In genomic region chr1:203504400-203505250, GRCh38 we compare ENCODE assay signal across 8 cellular contexts. TPM values are rescaled to one million over a fixed set of nuclear protein-coding genes. Genes with fewer than 3 reads are reported as not detected.
DNase-seq lines count a peak whose midpoint lies in the region; ATAC-seq, FAIRE-seq and TF ChIP-seq lines count a peak whose summit lies in the region.

No MANE protein-coding gene starts in this region.

- H3K9me3 ChIP-seq in CD4-positive, alpha-beta memory T cell (ENCODE audit: control insufficient read depth in 1 of 2, low read length in 2 of 2): no peaks in the 10 kb centered on the region
- no peaks in the 10 kb centered on the region for H3K9me3 ChIP-seq in endodermal cell (ENCODE audit: control insufficient read depth, low read length)

- peaks cover 0 to 7% (median 4%) of the 10 kb centered on the region in 4 donors for H3K4me1 Mint-ChIP-seq in CD4-positive, alpha-beta memory T cell
- peaks cover 23% of the 10 kb centered on the region for H3K4me1 Mint-ChIP-seq in endodermal cell
- peaks cover 45% of the 10 kb centered on the region for H3K4me1 Mint-ChIP-seq in mesothelial cell of epicardium

- CTCF ChIA-PET in CD4-positive, alpha-beta memory T cell (lab: Charles Lee; ENCODE audit: partially characterized antibody): interaction anchor here (0.6 to 5.9 kb wide), 39 partner anchors 8 to 631 kb away, joined by 3 to 96 read pairs (median 4); partner anchors contain the start of genes ATP2B4 and OPTC

- no peak overlapping the region for H3K4me3 ChIP-seq in CD4-positive, alpha-beta memory T cell (ENCODE audit: low read length in 2 of 2)
- no peak overlapping the region for H3K4me3 ChIP-seq in endodermal cell (ENCODE audit: low read length)

- no peak overlapping the region for H3K4me3 Mint-ChIP-seq in CD4-positive, alpha-beta memory T cell
- H3K4me3 Mint-ChIP-seq in endodermal cell: no peak overlapping the region
- no peak overlapping the region for H3K4me3 Mint-ChIP-seq in mesothelial cell of epicardium

- H3K9me3 Mint-ChIP-seq in CD4-positive, alpha-beta memory T cell: no peaks in the 10 kb centered on the region
- no peaks in the 10 kb centered on the region for H3K9me3 Mint-ChIP-seq in endodermal cell
- H3K9me3 Mint-ChIP-seq in mesothelial cell of epicardium: no peaks in the 10 kb centered on the region

- peak overlapping the region in 1 of 7 donors; percentile 3 for H3K27ac Mint-ChIP-seq in CD4-positive, alpha-beta memory T cell
- H3K27ac Mint-ChIP-seq in endodermal cell (no peak overlapping the region), mesothelial cell of epicardium (no peak overlapping the region)

- H3K27me3 ChIP-seq in CD4-positive, alpha-beta memory T cell (ENCODE audit: insufficient read depth, low read length): no peaks in the 10 kb centered on the region
- H3K27me3 ChIP-seq in endodermal cell (ENCODE audit: control insufficient read depth, insufficient read depth, low read length, poor library complexity, severe bottlenecking): peaks cover 8% of the 10 kb centered on the region

- TF ChIP-seq CTCF in endodermal cell (conservative IDR thresholded peaks at IDR 0.05) (peak; percentile 93), mesothelial cell of epicardium (IDR thresholded peaks at IDR 0.05; ENCODE audit: unreplicated experiment) (peak; percentile 92)

- DNase-seq in CD4-positive, alpha-beta memory T cell: peak; percentile 60 to 70 (median 63)
- peak; percentile 87 for DNase-seq in HTR-8/SVneo (ENCODE audit: insufficient read length, low spot score)
- DNase-seq in NOMO-1 treated with dmso at 0.1 percent for 144 hours (lab: John Stamatoyannopoulos, UW; ENCODE audit: unreplicated experiment): peak; percentile 10
- peak; percentile 43 to 63 for DNase-seq in activated CD8-positive, alpha-beta memory T cell treated with anti-CD3 and anti-CD28 coated beads for 4 hours (ENCODE audit: low read depth in 2 of 2)
- peak; percentile 96 for DNase-seq in endodermal cell
- DNase-seq in mesothelial cell of epicardium (ENCODE audit: low spot score in 2 of 2, unreplicated experiment in 2 of 2): peak; percentile 60 to 87
- DNase-seq in stimulated activated CD8-positive, alpha-beta memory T cell treated with anti-CD3 and anti-CD28 coated beads, Interleukin-15, amount 100 ng/mL, for 48 hours (ENCODE audit: low read depth in 2 of 2): peak; percentile 38 to 39

- POLR2A ChIA-PET in CD4-positive, alpha-beta memory T cell (lab: Charles Lee; ENCODE audit: partially characterized antibody): interaction anchor here (0.8 to 2.7 kb wide), 6 partner anchors 103 to 624 kb away, joined by 3 to 12 read pairs (median 4); partner anchors contain the start of gene ATP2B4

- no peak for ATAC-seq in HG03439 (IDR thresholded peaks at IDR 0.05; ENCODE audit: unreplicated experiment)

- no peak overlapping the region for H3K9ac ChIP-seq in endodermal cell (ENCODE audit: extremely low read depth, low read length, poor library complexity, severe bottlenecking)

- FAIRE-seq in HTR-8/SVneo (lab: Jason Lieb, UNC): peak; percentile 46

- 13 to 41% methylated on average over 4 to 12 of the region's 12 CpGs for WGBS in endodermal cell (ENCODE audit: insufficient coverage in 1 of 2, insufficient read length in 1 of 2), 2 experiments

- H3K36me3 ChIP-seq in CD4-positive, alpha-beta memory T cell (ENCODE audit: insufficient read depth, low read length): no peaks in the 10 kb centered on the region
- H3K36me3 ChIP-seq in endodermal cell (ENCODE audit: control insufficient read depth, insufficient read depth, low read length): no peaks in the 10 kb centered on the region

- H3K27ac ChIP-seq in CD4-positive, alpha-beta memory T cell (ENCODE audit: low read depth, low read length): no peak overlapping the region
- no peak overlapping the region for H3K27ac ChIP-seq in endodermal cell (ENCODE audit: low read depth, low read length)

- intact Hi-C loops in CD4-positive, alpha-beta memory T cell (cut with micrococcal nuclease): loop anchor here (1.0 to 10.0 kb wide), 4 partner anchors 89 to 260 kb away; partner anchors contain the start of gene LAX1

- no peaks in the 10 kb centered on the region for H3K36me3 Mint-ChIP-seq in CD4-positive, alpha-beta memory T cell
- no peaks in the 10 kb centered on the region for H3K36me3 Mint-ChIP-seq in endodermal cell (ENCODE audit: low read depth)
- no peaks in the 10 kb centered on the region for H3K36me3 Mint-ChIP-seq in mesothelial cell of epicardium

- no peaks in the 10 kb centered on the region for H3K27me3 Mint-ChIP-seq in CD4-positive, alpha-beta memory T cell
- peaks cover 8% of the 10 kb centered on the region for H3K27me3 Mint-ChIP-seq in endodermal cell (ENCODE audit: insufficient read depth)
- H3K27me3 Mint-ChIP-seq in mesothelial cell of epicardium (ENCODE audit: low read depth): peaks cover 3% of the 10 kb centered on the region

- no peaks in the 10 kb centered on the region for H3K4me1 ChIP-seq in CD4-positive, alpha-beta memory T cell (ENCODE audit: insufficient read depth, low read length)
- H3K4me1 ChIP-seq in endodermal cell (ENCODE audit: control insufficient read depth, insufficient read depth, low read length): peaks cover 7% of the 10 kb centered on the region

RNA-seq across cellular contexts. Expression of gene OPTC, which starts 10.7 kb away (rescaled TPM):
- not detected for total RNA-seq in CD4-positive, alpha-beta memory T cell
- polyA plus RNA-seq in CD4-positive, alpha-beta memory T cell: not detected
- total RNA-seq in endodermal cell: under 1 TPM; 0.26 to 0.42 TPM
- polyA plus RNA-seq in endodermal cell (2013, experiment 1 of 2): 0.53 TPM
- 0.54 TPM for polyA plus RNA-seq in endodermal cell (2013, experiment 2 of 2)
- total RNA-seq in mesothelial cell of epicardium: not detected in 3 replicates

RNA-seq across cellular contexts. Expression of gene PRELP, which starts 29.0 kb away (rescaled TPM):
- total RNA-seq in CD4-positive, alpha-beta memory T cell: not detected
- not detected for polyA plus RNA-seq in CD4-positive, alpha-beta memory T cell
- total RNA-seq in endodermal cell: 1 to 10 TPM in 1 of 2 donors, under 1 TPM in 1; 0.66 to 3.9 TPM
- 3.9 TPM for polyA plus RNA-seq in endodermal cell (2013, experiment 1 of 2)
- polyA plus RNA-seq in endodermal cell (2013, experiment 2 of 2): 3.7 TPM
- 2.8 to 3.3 TPM (median 3.2 TPM) in 3 replicates for total RNA-seq in mesothelial cell of epicardium

Comparison
In these comparisons a context has a peak if more than half of its experiments do, and no peak if none do; other contexts are left out.
1. DNase-seq: peak in every context shown above with its lines; median percentile 96 in endodermal cell; 87 in HTR-8/SVneo; 74 in mesothelial cell of epicardium; 63 in CD4-positive, alpha-beta memory T cell; 53 in activated CD8-positive, alpha-beta memory T cell treated with anti-CD3 and anti-CD28 coated beads for 4 hours; 38 in stimulated activated CD8-positive, alpha-beta memory T cell treated with anti-CD3 and anti-CD28 coated beads, Interleukin-15, amount 100 ng/mL, for 48 hours; 10 in NOMO-1 treated with dmso at 0.1 percent for 144 hours.